In the genomic region with DNA sequence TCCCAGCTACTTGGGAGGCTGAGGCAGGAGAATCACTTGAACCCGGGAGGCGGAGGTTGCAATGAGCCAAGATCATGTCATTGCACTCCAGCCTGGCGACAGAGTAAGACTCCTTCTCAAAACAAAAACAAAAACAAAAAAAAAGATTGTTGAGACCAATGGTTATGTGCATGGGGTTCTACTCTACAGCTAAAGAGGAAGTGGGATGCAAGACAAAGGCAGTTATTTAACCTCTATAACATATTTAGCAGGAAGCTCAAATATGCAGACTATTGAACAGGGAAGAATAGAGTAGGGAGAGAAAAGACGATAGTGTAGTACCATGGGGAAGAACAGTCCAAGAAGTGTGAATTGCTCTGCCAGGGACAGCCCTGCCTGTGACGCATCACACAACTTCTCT, we compare ENCODE assay signal across 19 cellular contexts.
"Had no signal": no experiment of that assay in that cellular context is flagged by ENCODE, and none has a peak within 500 bp of the region (broad histone marks: within the 10 kb centered on the region; RNA-seq: fewer than 3 reads in every experiment).

No MANE protein-coding gene starts in this region.

- H3K27ac ChIP-seq: foreskin keratinocyte, lower lobe of right lung, parathyroid adenoma, WERI-Rb-1 had no signal

- H3K9me3 Mint-ChIP-seq: activated naive CD8-positive, alpha-beta T cell treated with anti-CD3 and anti-CD28 coated beads for 36 hours; naive B cell had no signal

- ATAC-seq: foreskin keratinocyte; left lobe of liver; right cardiac atrium; stimulated activated naive CD8-positive, alpha-beta T cell treated with anti-CD3 and anti-CD28 coated beads, Interleukin-15, Interleukin-2, amounts not matched to agents 100 U/mL and 50 U/mL, for 24 hours had no signal

- DNase-seq: activated CD4-positive, alpha-beta T cell treated with anti-CD3 and anti-CD28 coated beads, Interleukin-2, amount 50 U/mL, for 1 hour; activated CD4-positive, CD25-positive, alpha-beta regulatory T cell treated with anti-CD3 and anti-CD28 coated beads, Interleukin-2, amount 50 U/mL, for 72 hours; activated naive CD4-positive, alpha-beta T cell treated with Interleukin-2 at 50 U/mL for 16 hours; activated naive CD8-positive, alpha-beta T cell treated with anti-CD3 and anti-CD28 coated beads for 36 hours; activated T-cell treated with anti-CD3 and anti-CD28 coated beads, Interleukin-2, amount 50 U/mL, for 48 hours; central memory CD4-positive, alpha-beta T cell; dermis blood vessel endothelial cell; effector CD8-positive, alpha-beta T cell; foreskin keratinocyte; kidney; lower lobe of right lung; naive B cell; nucleus accumbens; right cardiac atrium; stimulated activated CD4-positive, alpha-beta T cell treated with anti-CD3 and anti-CD28 coated beads, Interleukin-4, amount 100 ng/mL, for 4 hours; stimulated activated naive CD8-positive, alpha-beta T cell treated with anti-CD3 and anti-CD28 coated beads, Interleukin-15, Interleukin-2, amounts not matched to agents 100 U/mL and 50 U/mL, for 24 hours; WERI-Rb-1 had no signal

- H3K4me3 Mint-ChIP-seq: activated naive CD8-positive, alpha-beta T cell treated with anti-CD3 and anti-CD28 coated beads for 36 hours; naive B cell had no signal

- H3K4me1 Mint-ChIP-seq: activated naive CD8-positive, alpha-beta T cell treated with anti-CD3 and anti-CD28 coated beads for 36 hours had no signal

- H3K27me3 Mint-ChIP-seq: activated naive CD8-positive, alpha-beta T cell treated with anti-CD3 and anti-CD28 coated beads for 36 hours; naive B cell had no signal
